In the genomic region with DNA sequence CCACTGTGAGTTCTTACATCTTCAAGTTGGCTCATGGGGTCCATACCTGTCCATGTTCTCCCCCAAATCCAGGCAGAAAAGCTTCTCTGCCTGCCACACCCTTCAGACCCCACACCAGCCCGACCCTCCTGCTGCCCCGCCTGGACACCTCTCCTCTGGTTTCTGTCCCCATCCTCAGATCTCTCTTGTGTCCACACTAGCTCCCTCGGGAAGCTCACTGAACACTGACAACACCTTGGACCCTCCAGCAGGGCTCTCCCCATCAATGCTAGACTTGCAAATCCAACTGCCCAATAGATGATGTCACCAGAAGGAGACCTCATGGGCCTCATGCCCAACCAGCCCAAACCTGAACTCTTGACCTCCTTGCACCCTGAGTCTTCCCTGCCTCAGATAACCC, we compare ENCODE assay signal across 28 cellular contexts. TPM values are rescaled to one million over a fixed set of nuclear protein-coding genes. Genes with fewer than 3 reads are reported as not detected.
DNase-seq lines count a peak whose midpoint lies in the region; ATAC-seq, FAIRE-seq and TF ChIP-seq lines count a peak whose summit lies in the region.
"Had no signal": no experiment of that assay in that cellular context is flagged by ENCODE, and none has a peak within 500 bp of the region (broad histone marks: within the 10 kb centered on the region; RNA-seq: fewer than 3 reads in every experiment).

No MANE protein-coding gene starts in this region.

- peaks cover 0 to 14% of the 10 kb centered on the region in 2 experiments for H3K36me3 ChIP-seq in SK-N-SH (replicated peaks in 1 of 2; ENCODE audit: control insufficient read depth in 1 of 2, insufficient read depth in 2 of 2, low read length in 1 of 2)
- H3K36me3 ChIP-seq in kidney (ENCODE audit: control insufficient read depth in 1 of 2, insufficient read depth in 2 of 2, low read length in 2 of 2) = no peaks in the 10 kb centered on the region
- peaks cover 0 to 3% (median 1%) of the 10 kb centered on the region in 4 donors for H3K36me3 ChIP-seq in sigmoid colon
- no peaks in the 10 kb centered on the region for H3K36me3 ChIP-seq in PC-3 (ENCODE audit: low read depth, low read length)

- WGBS in SK-N-SH (ENCODE audit: low lambda C conversion rate) = 90% methylated on average over 3 of the region's 3 CpGs
- WGBS in sigmoid colon, 2 donors = 83 to 95% methylated on average over 3 of the region's 3 CpGs

- peak overlapping the region; percentile 99 for H3K4me2 ChIP-seq in SK-N-SH
- no peak overlapping the region for H3K4me2 ChIP-seq in PC-3 (ENCODE audit: low read length)
- H3K4me2 ChIP-seq: KMS-11 had no signal

- ATAC-seq in SK-N-SH treated with all-trans-retinoic acid at 6 μM for 48 hours (no peak), T-helper 17 cell (no peak), PC-3 (no peak), GM18909 (IDR thresholded peaks at IDR 0.05; ENCODE audit: poor library complexity, unreplicated experiment) (no peak)
- ATAC-seq: activated CD4-positive, alpha-beta T cell treated with anti-CD3 and anti-CD28 coated beads for 36 hours; activated CD8-positive, alpha-beta T cell treated with anti-CD3 and anti-CD28 coated beads, Interleukin-2, amount 10 ng/mL, durations not matched to agents 7 days and 5 days; naive thymus-derived CD8-positive, alpha-beta T cell; stimulated activated naive CD8-positive, alpha-beta T cell treated with anti-CD3 and anti-CD28 coated beads, Interleukin-15, Interleukin-2, amounts not matched to agents 100 U/mL and 50 U/mL, for 24 hours had no signal

- no peak for TF ChIP-seq EP300 in SK-N-SH (IDR thresholded peaks at IDR 0.05; ENCODE audit: borderline replicate concordance in 1 of 2, low read depth in 1 of 2, low read length in 1 of 2)
- TF ChIP-seq EP300 in sigmoid colon (IDR thresholded peaks at IDR 0.05) = no peak

- H3K27me3 ChIP-seq in SK-N-SH (ENCODE audit: insufficient read depth) = no peaks in the 10 kb centered on the region
- peaks cover 0 to 31% (median 14%) of the 10 kb centered on the region in 3 donors for H3K27me3 ChIP-seq in sigmoid colon
- H3K27me3 ChIP-seq in PC-3 (ENCODE audit: low read length) = peaks cover 4% of the 10 kb centered on the region; the same call in 1 of the 2 replicates
- H3K27me3 ChIP-seq: brain microvascular endothelial cell, testis had no signal

- H3K4me3 ChIP-seq in SK-N-SH (ENCODE audit: low read depth in 2 of 2, low read length in 1 of 2) (0 out of 4 replicates have a peak overlapping the region, but pooled peaks of 1 of the 2 experiments have one; percentile 96), kidney (ENCODE audit: low read length in 2 of 2) (no peak overlapping the region), sigmoid colon (no peak overlapping the region), PC-3 (ENCODE audit: low read length) (no peak overlapping the region)
- H3K4me3 ChIP-seq: testis had no signal

- POLR2A ChIA-PET in SK-N-SH (lab: Yijun Ruan, JAX) (interaction anchor here (2.4 kb wide), 1 partner anchor 12 kb away, joined by 9 read pairs; no protein-coding TSS in a partner anchor), PC-3 (lab: Charles Lee; ENCODE audit: unreplicated experiment) (no interaction called here)

- TF ChIP-seq RAD21 in SK-N-SH (IDR thresholded peaks at IDR 0.05; ENCODE audit: low read length) = no peak

- H3K27me3 Mint-ChIP-seq in T-helper 17 cell = peaks cover 35% of the 10 kb centered on the region

- peak overlapping the region; percentile 53 for H3K4me3 Mint-ChIP-seq in T-helper 17 cell
- H3K4me3 Mint-ChIP-seq: activated CD4-positive, alpha-beta T cell treated with anti-CD3 and anti-CD28 coated beads for 36 hours; activated CD8-positive, alpha-beta T cell treated with anti-CD3 and anti-CD28 coated beads, Interleukin-2, amount 10 ng/mL, durations not matched to agents 7 days and 5 days had no signal

- H3F3A ChIP-seq in SK-N-SH (replicated peaks; ENCODE audit: insufficient read depth) (no peaks in the 10 kb centered on the region), PC-3 (ENCODE audit: low read length, unreplicated experiment) (no peaks in the 10 kb centered on the region)

- no TSS peak for BruUV-seq in PC-3 (replicated peaks; lab: Mats Ljungman, UMichigan)

- CTCF ChIA-PET in SK-N-SH (lab: Yijun Ruan, JAX) = interaction anchor here (0.8 to 6.4 kb wide), 4 partner anchors 12 to 64 kb away, joined by 3 to 38 read pairs (median 6); no protein-coding TSS in a partner anchor
- CTCF ChIA-PET in PC-3 (lab: Charles Lee) = no interaction called here

- no peak for TF ChIP-seq POLR2A in sigmoid colon (IDR thresholded peaks at IDR 0.05)

- H2AFZ ChIP-seq in SK-N-SH (ENCODE audit: low read depth) = no peak overlapping the region
- H2AFZ ChIP-seq in PC-3 (ENCODE audit: low read length) = no peak overlapping the region

- H4K20me1 ChIP-seq in SK-N-SH (ENCODE audit: insufficient read depth) (peaks cover 62% of the 10 kb centered on the region), PC-3 (ENCODE audit: low read length) (no peaks in the 10 kb centered on the region)

- DNase-seq in SK-N-SH = no peak
- DNase-seq in T-helper 17 cell = no peak
- peak; percentile 21 for DNase-seq in kidney
- DNase-seq in sigmoid colon = peak; percentile 50
- DNase-seq in PC-3 = no peak
- no peak for DNase-seq in HuH-7.5 (ENCODE audit: low spot score)
- DNase-seq: activated CD4-positive, alpha-beta T cell treated with anti-CD3 and anti-CD28 coated beads for 36 hours; activated CD8-positive, alpha-beta T cell treated with anti-CD3 and anti-CD28 coated beads, Interleukin-2, amount 10 ng/mL, durations not matched to agents 7 days and 5 days; activated effector memory CD4-positive, alpha-beta T cell treated with Interleukin-2 at 50 U/mL for 16 hours; brain microvascular endothelial cell; DMS 273 treated with DMSO at 0.1 percent for 48 hours; effector CD4-positive, alpha-beta T cell; erythroblast; glutamatergic neuron; naive thymus-derived CD8-positive, alpha-beta T cell; NCI-H1417 treated with DMSO at 0.1 percent for 48 hours; NCI-H446; NCI-H82; RPMI8226; stimulated activated naive CD8-positive, alpha-beta T cell treated with anti-CD3 and anti-CD28 coated beads, Interleukin-15, Interleukin-2, amounts not matched to agents 100 U/mL and 50 U/mL, for 24 hours; T-helper 2 cell; testis had no signal

- no peak for FAIRE-seq in kidney (lab: Jason Lieb, UNC)
- FAIRE-seq: GM19239, keratinocyte had no signal

- H3K4me1 Mint-ChIP-seq in T-helper 17 cell = peaks cover 30% of the 10 kb centered on the region

- H3K9ac ChIP-seq in SK-N-SH (no peak overlapping the region), kidney (ENCODE audit: low read length in 2 of 2) (no peak overlapping the region), PC-3 (ENCODE audit: low read length) (no peak overlapping the region)
- H3K9ac ChIP-seq: KMS-11 had no signal

- H3K27ac ChIP-seq in SK-N-SH (ENCODE audit: low read depth in 2 of 2, low read length in 1 of 2) (no peak overlapping the region), kidney (ENCODE audit: low read depth in 2 of 2, low read length in 2 of 2) (no peak overlapping the region), sigmoid colon (no peak overlapping the region), PC-3 (ENCODE audit: low read length) (no peak overlapping the region)
- H3K27ac ChIP-seq: 22Rv1, brain microvascular endothelial cell, KMS-11, testis had no signal

- intact Hi-C loops in kidney (cut with DNase I) (no loop called here), sigmoid colon (cut with DNase I) (loop anchor here (5.0 kb wide), 1 partner anchor 63 kb away; a partner anchor contains a TSS), PC-3 (cut with micrococcal nuclease) (no loop called here)

- H3K9me2 ChIP-seq in SK-N-SH (no peaks in the 10 kb centered on the region), PC-3 (replicated peaks; ENCODE audit: low read length) (no peaks in the 10 kb centered on the region)

- H3K79me2 ChIP-seq in SK-N-SH (ENCODE audit: insufficient read depth) = peaks cover 73% of the 10 kb centered on the region
- H3K79me2 ChIP-seq in PC-3 (ENCODE audit: low read length) = no peaks in the 10 kb centered on the region

- peaks cover 19 to 28% of the 10 kb centered on the region in 2 experiments; a peak in 3 of 4 replicates for H3K4me1 ChIP-seq in SK-N-SH (ENCODE audit: control insufficient read depth in 1 of 2, insufficient read depth in 2 of 2, low read depth in 1 of 2, low read length in 1 of 2)
- peaks cover 0 to 26% of the 10 kb centered on the region in 2 donors for H3K4me1 ChIP-seq in kidney (ENCODE audit: control insufficient read depth in 1 of 2, insufficient read depth in 1 of 2, low read depth in 1 of 2, low read length in 2 of 2)
- peaks cover 0 to 63% (median 56%) of the 10 kb centered on the region in 4 donors for H3K4me1 ChIP-seq in sigmoid colon
- peaks cover 7% of the 10 kb centered on the region; the same call in 1 of the 2 replicates for H3K4me1 ChIP-seq in PC-3 (ENCODE audit: insufficient read depth, low read length)

- H3K36me3 Mint-ChIP-seq in T-helper 17 cell (ENCODE audit: low read depth) = peaks cover 5% of the 10 kb centered on the region

- H3K27ac Mint-ChIP-seq in T-helper 17 cell = no peak overlapping the region
- H3K27ac Mint-ChIP-seq: activated CD4-positive, alpha-beta T cell treated with anti-CD3 and anti-CD28 coated beads for 36 hours; activated CD8-positive, alpha-beta T cell treated with anti-CD3 and anti-CD28 coated beads, Interleukin-2, amount 10 ng/mL, durations not matched to agents 7 days and 5 days had no signal

- TF ChIP-seq CTCF in SK-N-SH (IDR thresholded peaks at IDR 0.05) (no peak), kidney (IDR thresholded peaks at IDR 0.05; ENCODE audit: borderline replicate concordance, extremely low read depth, insufficient read depth) (no peak), sigmoid colon (IDR thresholded peaks at IDR 0.05) (no peak), PC-3 (conservative IDR thresholded peaks at IDR 0.05; ENCODE audit: low read depth, low read length) (no peak)

- H3K9me3 ChIP-seq in SK-N-SH (no peaks in the 10 kb centered on the region), T-helper 17 cell (ENCODE audit: control insufficient read depth, low read length, poor library complexity, severe bottlenecking) (no peaks in the 10 kb centered on the region), kidney (ENCODE audit: control insufficient read depth in 1 of 2, low read length in 2 of 2) (no peaks in the 10 kb centered on the region), sigmoid colon (no peaks in the 10 kb centered on the region), PC-3 (ENCODE audit: low read length) (no peaks in the 10 kb centered on the region)
- H3K9me3 ChIP-seq: testis had no signal

RNA-seq across cellular contexts. Expression of a gene that starts 2.9 kb away (rescaled TPM):
- polyA plus RNA-seq in SK-N-SH (2012; rRNA removed) (32.1 and 49.0 TPM in 2 replicates), kidney (ENCODE audit: insufficient read depth, low read depth, low replicate concordance) (5.0 TPM), sigmoid colon (1 to 10 TPM in 1 of 3 donors, under 1 TPM in 2; under 0.01 to 1.9 (median 0.46) TPM)
- polyA plus RNA-seq in SK-N-SH (2012; cell fraction: cytosol; rRNA removed) = 21.0 and 41.3 TPM in 2 replicates
- polyA plus RNA-seq in SK-N-SH (2012; cell fraction: nucleus; rRNA removed) = 91.3 and 138 TPM in 2 replicates
- total RNA-seq in T-helper 17 cell (1 to 10 TPM; 3.1 to 3.6 TPM), kidney (12.3 TPM), sigmoid colon (10 to 100 TPM in 3 of 4 donors, 1 to 10 TPM in 1; 6.4 to 12.8 (median 10.4) TPM), PC-3 (2014; rRNA removed) (2.7 and 5.4 TPM in 2 replicates)

RNA-seq across cellular contexts. Expression of a gene that starts 40.8 kb away (rescaled TPM):
- polyA plus RNA-seq in SK-N-SH (2012; rRNA removed) (8.0 and 9.9 TPM in 2 replicates), kidney (ENCODE audit: insufficient read depth, low read depth, low replicate concordance) (3.7 TPM), sigmoid colon (1 to 10 TPM; 1.4 to 4.8 (median 2.4) TPM)
- 4.5 and 7.5 TPM in 2 replicates for polyA plus RNA-seq in SK-N-SH (2012; cell fraction: cytosol; rRNA removed)
- polyA plus RNA-seq in SK-N-SH (2012; cell fraction: nucleus; rRNA removed) = 16.9 and 18.8 TPM in 2 replicates
- total RNA-seq in T-helper 17 cell (1 to 10 TPM; 5.2 to 5.6 TPM), kidney (6.5 TPM), sigmoid colon (10 to 100 TPM; 11.4 to 18.8 (median 15.2) TPM), PC-3 (2014; rRNA removed) (11.1 and 18.5 TPM in 2 replicates)

Comparison
In these comparisons a context has a peak if more than half of its experiments do, and no peak if none do; other contexts are left out.
1. DNase-seq: peak in kidney (single experiment) and sigmoid colon (single experiment); none in SK-N-SH (single experiment), T-helper 17 cell (0 of 3), PC-3 (single experiment) and HuH-7.5 (single experiment).